21 cellular contexts compared by ENCODE assay signal in genomic region chr9:73348485-73348884, GRCh38.
DNase-seq lines count a peak whose midpoint lies in the region; ATAC-seq and TF ChIP-seq lines count a peak whose summit lies in the region.
"Had no signal": no experiment of that assay in that cellular context is flagged by ENCODE, and none has a peak within 500 bp of the region (broad histone marks: within the 10 kb centered on the region; RNA-seq: fewer than 3 reads in every experiment).

No MANE protein-coding gene starts in this region.

- DNase-seq in ELR (ENCODE audit: low read depth) (peak; percentile 1), OCI-M1 (lab: John Stamatoyannopoulos, UW) (peak; percentile 19), endothelial cell (ENCODE audit: low spot score) (peak; percentile 11), SK-N-DZ (ENCODE audit: low spot score) (no peak), LoVo (ENCODE audit: low spot score) (no peak), tibial artery (no peak)
- DNase-seq: activated CD8-positive, alpha-beta T cell treated with anti-CD3 and anti-CD28 coated beads, Interleukin-2, amount 10 ng/mL, durations not matched to agents 7 days and 5 days; adrenal gland; Caco-2; glutamatergic neuron; HCEC 1CT; kidney; NCI-H2081 treated with DMSO at 0.1 percent for 48 hours; NCI-H82; sigmoid colon; stimulated activated CD4-positive, alpha-beta T cell treated with anti-CD3 and anti-CD28 coated beads, Interleukin-4, amount 100 ng/mL, for 1 hour; T-helper 1 cell; WERI-Rb-1 had no signal

- H3K9ac ChIP-seq in liver (ENCODE audit: low read depth in 1 of 2, low read length in 2 of 2): no peak overlapping the region

- no peak for ATAC-seq in stimulated activated memory B cell treated with anti-CD40 and anti-IgM and Interleukin-4, amounts not matched to agents 10 μg/mL and 1 μg/mL and 100 μg/mL, for 72 hours
- ATAC-seq: activated CD8-positive, alpha-beta T cell treated with anti-CD3 and anti-CD28 coated beads, Interleukin-2, amount 10 ng/mL, durations not matched to agents 7 days and 5 days had no signal

- no peak for TF ChIP-seq RAD21 in liver (IDR thresholded peaks at IDR 0.05)

- no peaks in the 10 kb centered on the region for H3K9me3 Mint-ChIP-seq in endothelial cell (ENCODE audit: unreplicated experiment)
- peaks cover 11% of the 10 kb centered on the region for H3K9me3 Mint-ChIP-seq in stimulated activated memory B cell treated with anti-CD40 and anti-IgM and Interleukin-4, amounts not matched to agents 10 μg/mL and 1 μg/mL and 100 μg/mL, for 72 hours
- H3K9me3 Mint-ChIP-seq: activated T-helper 1 cell treated with anti-CD3 and anti-CD28 coated beads, Interleukin-12 subunit alpha, Interleukin-12 subunit beta, Interleukin-2, Interleukin-4 antibody, amounts not matched to agents 30 ng/mL and 10 ng/mL and 1 ng/mL, durations not matched to agents 14 hours and 24 hours and 36 hours had no signal

- no peaks in the 10 kb centered on the region for H3K27me3 Mint-ChIP-seq in endothelial cell (ENCODE audit: unreplicated experiment)
- no peaks in the 10 kb centered on the region for H3K27me3 Mint-ChIP-seq in stimulated activated memory B cell treated with anti-CD40 and anti-IgM and Interleukin-4, amounts not matched to agents 10 μg/mL and 1 μg/mL and 100 μg/mL, for 72 hours

- intact Hi-C loops in tibial artery (cut with DNase I; ENCODE audit: low total_unique reads): no loop called here

- H3K9me3 ChIP-seq in liver (ENCODE audit: control insufficient read depth in 4 of 4, low read length in 3 of 4): no peaks in the 10 kb centered on the region
- H3K9me3 ChIP-seq in tibial artery: no peaks in the 10 kb centered on the region
- H3K9me3 ChIP-seq: adrenal gland, Caco-2, sigmoid colon had no signal

- no peaks in the 10 kb centered on the region for H3K36me3 Mint-ChIP-seq in endothelial cell (ENCODE audit: low read depth, unreplicated experiment)
- H3K36me3 Mint-ChIP-seq in stimulated activated memory B cell treated with anti-CD40 and anti-IgM and Interleukin-4, amounts not matched to agents 10 μg/mL and 1 μg/mL and 100 μg/mL, for 72 hours: no peaks in the 10 kb centered on the region

- H3K4me3 ChIP-seq in liver (ENCODE audit: low read depth in 1 of 3, low read length in 3 of 3) (no peak overlapping the region), tibial artery (no peak overlapping the region)
- H3K4me3 ChIP-seq: adrenal gland, sigmoid colon had no signal

- no peaks in the 10 kb centered on the region for H3K36me3 ChIP-seq in liver (ENCODE audit: control insufficient read depth in 4 of 4, insufficient read depth in 3 of 4, low read depth in 1 of 4, low read length in 3 of 4)
- no peaks in the 10 kb centered on the region for H3K36me3 ChIP-seq in tibial artery
- H3K36me3 ChIP-seq: adrenal gland, sigmoid colon, WERI-Rb-1 had no signal

- no peak for TF ChIP-seq CTCF in endothelial cell (IDR thresholded peaks at IDR 0.05; ENCODE audit: unreplicated experiment)
- no peak for TF ChIP-seq CTCF in liver (IDR thresholded peaks at IDR 0.05; ENCODE audit: low read depth, low read length, missing input control)
- TF ChIP-seq CTCF in tibial artery (IDR thresholded peaks at IDR 0.05): no peak

- H3K27ac ChIP-seq in liver (ENCODE audit: low read depth in 1 of 2, low read length in 2 of 2) (no peak overlapping the region), tibial artery (no peak overlapping the region)
- H3K27ac ChIP-seq: adrenal gland, sigmoid colon, WERI-Rb-1 had no signal

- H3K4me3 Mint-ChIP-seq in endothelial cell (ENCODE audit: unreplicated experiment): no peak overlapping the region
- no peak overlapping the region for H3K4me3 Mint-ChIP-seq in stimulated activated memory B cell treated with anti-CD40 and anti-IgM and Interleukin-4, amounts not matched to agents 10 μg/mL and 1 μg/mL and 100 μg/mL, for 72 hours
- H3K4me3 Mint-ChIP-seq: activated CD8-positive, alpha-beta T cell treated with anti-CD3 and anti-CD28 coated beads, Interleukin-2, amount 10 ng/mL, durations not matched to agents 7 days and 5 days; activated T-helper 1 cell treated with anti-CD3 and anti-CD28 coated beads, Interleukin-12 subunit alpha, Interleukin-12 subunit beta, Interleukin-2, Interleukin-4 antibody, amounts not matched to agents 30 ng/mL and 10 ng/mL and 1 ng/mL, durations not matched to agents 14 hours and 24 hours and 36 hours had no signal

- no peaks in the 10 kb centered on the region for H3K27me3 ChIP-seq in liver (ENCODE audit: control insufficient read depth in 4 of 4, insufficient read depth in 4 of 4, low read length in 3 of 4)
- H3K27me3 ChIP-seq in tibial artery: no peaks in the 10 kb centered on the region
- H3K27me3 ChIP-seq: adrenal gland, sigmoid colon had no signal

- no peak overlapping the region for H3K27ac Mint-ChIP-seq in endothelial cell (ENCODE audit: unreplicated experiment)
- no peak overlapping the region for H3K27ac Mint-ChIP-seq in stimulated activated memory B cell treated with anti-CD40 and anti-IgM and Interleukin-4, amounts not matched to agents 10 μg/mL and 1 μg/mL and 100 μg/mL, for 72 hours
- H3K27ac Mint-ChIP-seq: activated CD8-positive, alpha-beta T cell treated with anti-CD3 and anti-CD28 coated beads, Interleukin-2, amount 10 ng/mL, durations not matched to agents 7 days and 5 days; activated T-helper 1 cell treated with anti-CD3 and anti-CD28 coated beads, Interleukin-12 subunit alpha, Interleukin-12 subunit beta, Interleukin-2, Interleukin-4 antibody, amounts not matched to agents 30 ng/mL and 10 ng/mL and 1 ng/mL, durations not matched to agents 14 hours and 24 hours and 36 hours had no signal

- no peaks in the 10 kb centered on the region for H3K4me1 ChIP-seq in liver (ENCODE audit: control insufficient read depth in 4 of 4, insufficient read depth in 4 of 4, low read length in 3 of 4)
- no peaks in the 10 kb centered on the region for H3K4me1 ChIP-seq in tibial artery
- H3K4me1 ChIP-seq: adrenal gland, Caco-2, sigmoid colon had no signal

- H3K4me1 Mint-ChIP-seq in endothelial cell (ENCODE audit: unreplicated experiment): no peaks in the 10 kb centered on the region
- H3K4me1 Mint-ChIP-seq in stimulated activated memory B cell treated with anti-CD40 and anti-IgM and Interleukin-4, amounts not matched to agents 10 μg/mL and 1 μg/mL and 100 μg/mL, for 72 hours: no peaks in the 10 kb centered on the region

TF ChIP-seq in liver, 16 proteins besides CTCF, POLR2A, EP300 and RAD21:
- TF ChIP-seq SP1 (IDR thresholded peaks at IDR 0.05) (no peak), REST (IDR thresholded peaks at IDR 0.05) (peak; percentile 96), HNF4G (IDR thresholded peaks at IDR 0.05) (no peak), ZBTB33 (IDR thresholded peaks at IDR 0.05) (no peak), NR2F2 (IDR thresholded peaks at IDR 0.05) (no peak)

Comparison
In these comparisons a context has a peak if more than half of its experiments do, and no peak if none do; other contexts are left out.
1. DNase-seq: peak in ELR (single experiment), OCI-M1 (single experiment) and endothelial cell (single experiment); none in SK-N-DZ (single experiment), LoVo (single experiment) and tibial artery (0 of 2).